ENCODE assay signal across 31 cellular contexts in the genomic region with DNA sequence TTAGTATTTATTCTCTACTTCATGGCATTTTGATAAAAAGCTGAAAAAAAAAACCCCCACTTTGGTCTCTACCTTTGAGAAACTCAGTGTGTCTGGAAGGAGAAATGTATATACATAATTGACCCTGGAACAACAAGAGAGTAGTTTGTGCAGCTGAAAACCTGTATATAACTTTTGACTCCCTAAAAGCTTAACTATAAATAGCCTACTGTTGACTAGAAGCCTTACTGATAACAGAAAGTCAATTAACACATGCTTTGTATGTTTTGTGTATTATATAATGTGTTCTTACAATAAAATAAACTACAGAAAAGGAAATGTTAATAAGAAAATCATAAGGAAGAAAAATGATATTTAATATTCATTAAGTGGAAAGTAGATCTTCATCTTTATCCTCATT.
"Had no signal": no experiment of that assay in that cellular context is flagged by ENCODE, and none has a peak within 500 bp of the region (broad histone marks: within the 10 kb centered on the region; RNA-seq: fewer than 3 reads in every experiment).

No MANE protein-coding gene starts in this region.

- H3K27me3 ChIP-seq: ascending aorta, breast epithelium, esophagus squamous epithelium, gastroesophageal sphincter had no signal

- ATAC-seq: activated naive CD4-positive, alpha-beta T cell treated with anti-CD3 and anti-CD28 coated beads, Interleukin-2, amount 50 U/mL, for 72 hours; activated T-cell treated with anti-CD3 and anti-CD28 coated beads, Interleukin-2, amount 50 U/mL, for 72 hours; effector memory CD8-positive, alpha-beta T cell; gastroesophageal sphincter; WTC11 had no signal

- H3K9me3 ChIP-seq: ascending aorta, breast epithelium, esophagus squamous epithelium, gastroesophageal sphincter had no signal

- H3K4me1 ChIP-seq: ascending aorta, breast epithelium, esophagus squamous epithelium had no signal

- FAIRE-seq: colon, endometrium, endothelial cell of umbilical vein had no signal

- H3K27ac ChIP-seq: ascending aorta, breast epithelium, epithelial cell of prostate, esophagus squamous epithelium, gastroesophageal sphincter, VCaP had no signal

- H3K4me3 ChIP-seq: ascending aorta, breast epithelium, esophagus squamous epithelium, gastroesophageal sphincter had no signal

- H3K36me3 ChIP-seq: breast epithelium, gastroesophageal sphincter had no signal

- DNase-seq: activated CD4-positive, alpha-beta memory T cell treated with anti-CD3 and anti-CD28 coated beads, Interleukin-2, amount 10 ng/mL, durations not matched to agents 7 days and 5 days; activated CD4-positive, alpha-beta T cell treated with anti-CD3 and anti-CD28 coated beads for 1 hour; activated CD4-positive, alpha-beta T cell treated with anti-CD3 and anti-CD28 coated beads for 4 hours; activated CD4-positive, alpha-beta T cell treated with anti-CD3 and anti-CD28 coated beads, Interleukin-2, amount 10 ng/mL, durations not matched to agents 7 days and 5 days; activated CD4-positive, alpha-beta T cell treated with anti-CD3 and anti-CD28 coated beads, Interleukin-2, amount 50 U/mL, for 4 hours; activated CD8-positive, alpha-beta memory T cell treated with anti-CD3 and anti-CD28 coated beads, Interleukin-2, amount 50 U/mL, for 48 hours; activated gamma-delta T cell; activated naive CD4-positive, alpha-beta T cell; activated naive CD4-positive, alpha-beta T cell treated with anti-CD3 and anti-CD28 coated beads, Interleukin-2, amount 10 ng/mL, durations not matched to agents 7 days and 5 days; activated naive CD8-positive, alpha-beta T cell treated with anti-CD3 and anti-CD28 coated beads, Interleukin-2, amount 10 ng/mL, durations not matched to agents 7 days and 5 days; activated T-cell treated with anti-CD3 and anti-CD28 coated beads for 4 hours; activated T-cell treated with anti-CD3 and anti-CD28 coated beads, Interleukin-2, amount 50 U/mL, for 24 hours; activated T-cell treated with anti-CD3 and anti-CD28 coated beads, Interleukin-2, amount 50 U/mL, for 72 hours; caudate nucleus; cortex of kidney; dermis blood vessel endothelial cell; effector CD4-positive, alpha-beta T cell; effector memory CD8-positive, alpha-beta T cell; esophagus squamous epithelium; foreskin melanocyte; T-helper 2 cell had no signal
